ENCODE assay signal across 27 cellular contexts in genomic region chr2:14417586-14417985, GRCh38.
"Had no signal": no experiment of that assay in that cellular context is flagged by ENCODE, and none has a peak within 500 bp of the region (broad histone marks: within the 10 kb centered on the region; RNA-seq: fewer than 3 reads in every experiment).

No MANE protein-coding gene starts in this region.

- H3K4me1 Mint-ChIP-seq: naive thymus-derived CD8-positive, alpha-beta T cell; neural crest cell; stimulated activated naive B cell treated with anti-CD40 and anti-IgM and Interleukin-4, amounts not matched to agents 10 μg/mL and 1 μg/mL and 100 μg/mL, for 72 hours had no signal

- H3K27me3 Mint-ChIP-seq: activated naive CD8-positive, alpha-beta T cell; dendritic cell treated with granulocyte-macrophage colony-stimulating factor and Interleukin-4, amounts not matched to agents 40 ng/mL and 50 ng/mL, for 4 days; naive thymus-derived CD8-positive, alpha-beta T cell; stimulated activated naive B cell treated with anti-CD40 and anti-IgM and Interleukin-4, amounts not matched to agents 10 μg/mL and 1 μg/mL and 100 μg/mL, for 72 hours had no signal

- H3K4me3 ChIP-seq: heart right ventricle, left lung, lower lobe of right lung, pancreas, prostate gland, right atrium auricular region, suprapubic skin, tibial nerve had no signal

- DNase-seq: activated CD4-positive, alpha-beta T cell treated with anti-CD3 and anti-CD28 coated beads for 4 hours; activated CD4-positive, alpha-beta T cell treated with anti-CD3 and anti-CD28 coated beads, Interleukin-2, amount 50 U/mL, for 4 hours; activated CD8-positive, alpha-beta memory T cell treated with anti-CD3 and anti-CD28 coated beads for 24 hours; activated effector memory CD4-positive, alpha-beta T cell treated with Interleukin-2 at 50 U/mL for 16 hours; activated naive CD4-positive, alpha-beta T cell treated with Interleukin-2 at 50 U/mL for 16 hours; anterior cingulate cortex; central memory CD4-positive, alpha-beta T cell; endodermal cell; heart right ventricle; kidney glomerular epithelial cell; left lung; lower lobe of right lung; mesenchymal stem cell; naive thymus-derived CD8-positive, alpha-beta T cell; pancreas; stimulated activated CD4-positive, alpha-beta T cell treated with anti-CD3 and anti-CD28 coated beads, Interleukin-15, amount 100 ng/mL, for 24 hours; stimulated activated CD4-positive, alpha-beta T cell treated with anti-CD3 and anti-CD28 coated beads, Interleukin-2, amount 100 ng/mL, for 24 hours; stimulated activated naive B cell treated with anti-CD40 and anti-IgM and Interleukin-4, amounts not matched to agents 10 μg/mL and 1 μg/mL and 100 μg/mL, for 72 hours had no signal

- H3K27me3 ChIP-seq: brain microvascular endothelial cell, heart right ventricle, left lung, pancreas, right atrium auricular region, suprapubic skin, tibial nerve had no signal

- H3K36me3 ChIP-seq: brain microvascular endothelial cell, heart right ventricle, left lung, lower lobe of right lung, pancreas, prostate gland, right atrium auricular region, suprapubic skin, tibial nerve had no signal

- H3K27ac Mint-ChIP-seq: activated naive CD8-positive, alpha-beta T cell; dendritic cell treated with granulocyte-macrophage colony-stimulating factor and Interleukin-4, amounts not matched to agents 40 ng/mL and 50 ng/mL, for 4 days; endodermal cell; naive thymus-derived CD8-positive, alpha-beta T cell; stimulated activated naive B cell treated with anti-CD40 and anti-IgM and Interleukin-4, amounts not matched to agents 10 μg/mL and 1 μg/mL and 100 μg/mL, for 72 hours had no signal

- H3K36me3 Mint-ChIP-seq: activated naive CD8-positive, alpha-beta T cell; naive thymus-derived CD8-positive, alpha-beta T cell; stimulated activated naive B cell treated with anti-CD40 and anti-IgM and Interleukin-4, amounts not matched to agents 10 μg/mL and 1 μg/mL and 100 μg/mL, for 72 hours had no signal

- H3K4me3 Mint-ChIP-seq: activated naive CD8-positive, alpha-beta T cell; dendritic cell treated with granulocyte-macrophage colony-stimulating factor and Interleukin-4, amounts not matched to agents 40 ng/mL and 50 ng/mL, for 4 days; endodermal cell; naive thymus-derived CD8-positive, alpha-beta T cell; neural crest cell; stimulated activated naive B cell treated with anti-CD40 and anti-IgM and Interleukin-4, amounts not matched to agents 10 μg/mL and 1 μg/mL and 100 μg/mL, for 72 hours had no signal

- FAIRE-seq: pancreas had no signal

- H3K27ac ChIP-seq: brain microvascular endothelial cell, heart right ventricle, left lung, lower lobe of right lung, pancreas, prostate gland, right atrium auricular region, suprapubic skin, tibial nerve, VCaP had no signal

- H3K9me3 ChIP-seq: lower lobe of right lung, pancreas, prostate gland, right atrium auricular region, suprapubic skin had no signal

- H3K4me1 ChIP-seq: heart right ventricle, left lung, lower lobe of right lung, pancreas, prostate gland, right atrium auricular region, suprapubic skin, tibial nerve had no signal
